ENCODE assay signal across 8 cellular contexts in genomic region chr15:55407949-55408766, GRCh38. TPM values are rescaled to one million over a fixed set of nuclear protein-coding genes. Genes with fewer than 3 reads are reported as not detected.
DNase-seq lines count a peak whose midpoint lies in the region; ATAC-seq and FAIRE-seq lines count a peak whose summit lies in the region.

TSS of gene CCPG1 (minus strand) at chr15:55408359. CDS start at chr15:55389424, 18,935 bp downstream.
A gene with protein sequence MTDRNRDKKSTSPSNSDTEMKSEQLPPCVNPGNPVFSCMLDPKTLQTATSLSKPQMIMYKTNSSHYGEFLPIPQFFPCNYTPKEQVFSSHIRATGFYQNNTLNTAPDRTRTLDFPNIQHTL (plus strand): TSS chr15:55408495. CDS start chr15:55408769, 274 bp downstream.

- H3K9ac ChIP-seq in BLaER1 treated with 17β-estradiol and CSF1 and Interleukin-3, amounts not matched to agents 10 nM and 100 nM, result peak within 1 kb of the TSS; percentile 86 to 94 (median 87)

- peak within 1 kb of the TSS; percentile 87 for H3K4me3 Mint-ChIP-seq in activated CD4-positive, alpha-beta T cell treated with anti-CD3 and anti-CD28 coated beads, Interleukin-2, amount 10 ng/mL, durations not matched to agents 7 days and 5 days

- CTCF ChIA-PET in activated CD4-positive, alpha-beta T cell treated with anti-CD3 and anti-CD28 coated beads, Interleukin-2, amount 10 ng/mL, durations not matched to agents 7 days and 5 days (lab: Charles Lee), result interaction anchor here (0.6 to 2.2 kb wide), 25 partner anchors 9 to 285 kb away, joined by 3 to 13 read pairs (median 4); partner anchors contain the start of genes PIGB and PIGBOS1

- H3K27ac Mint-ChIP-seq in activated CD4-positive, alpha-beta T cell treated with anti-CD3 and anti-CD28 coated beads, Interleukin-2, amount 10 ng/mL, durations not matched to agents 7 days and 5 days, result peak within 1 kb of the TSS; percentile 91

- no peaks in the 10 kb centered on the region for H4K20me1 ChIP-seq in BLaER1 treated with 17β-estradiol and CSF1 and Interleukin-3, amounts not matched to agents 10 nM and 100 nM

- no peaks in the 10 kb centered on the region for H3K9me3 Mint-ChIP-seq in activated CD4-positive, alpha-beta T cell treated with anti-CD3 and anti-CD28 coated beads, Interleukin-2, amount 10 ng/mL, durations not matched to agents 7 days and 5 days

- no peaks in the 10 kb centered on the region for H3K27me3 ChIP-seq in BLaER1 treated with 17β-estradiol and CSF1 and Interleukin-3, amounts not matched to agents 10 nM and 100 nM

- H3K9me3 ChIP-seq in BLaER1 treated with 17β-estradiol and CSF1 and Interleukin-3, amounts not matched to agents 10 nM and 100 nM (replicated peaks in 1 of 11), result peaks cover 0 to 4% (median 0%) of the 10 kb centered on the region in 11 experiments; a peak in 1 of 22 replicates

- H3K27ac ChIP-seq in BLaER1 treated with 17β-estradiol and CSF1 and Interleukin-3, amounts not matched to agents 10 nM and 100 nM, result peak within 1 kb of the TSS; percentile 79 to 93 (median 88)

- H3K36me3 Mint-ChIP-seq in activated CD4-positive, alpha-beta T cell treated with anti-CD3 and anti-CD28 coated beads, Interleukin-2, amount 10 ng/mL, durations not matched to agents 7 days and 5 days (ENCODE audit: low read depth), result no peaks in the 10 kb centered on the region

- peak within 1 kb of the TSS; percentile 68 to 89 (median 83) for H3K4me3 ChIP-seq in BLaER1 treated with 17β-estradiol and CSF1 and Interleukin-3, amounts not matched to agents 10 nM and 100 nM

- peak; percentile 95 for ATAC-seq in HG03457 (IDR thresholded peaks at IDR 0.05; ENCODE audit: unreplicated experiment)
- ATAC-seq in left lobe of liver, result peak; percentile 96

- no peaks in the 10 kb centered on the region for H3K27me3 Mint-ChIP-seq in activated CD4-positive, alpha-beta T cell treated with anti-CD3 and anti-CD28 coated beads, Interleukin-2, amount 10 ng/mL, durations not matched to agents 7 days and 5 days

- peaks cover 30% of the 10 kb centered on the region for H3K4me1 Mint-ChIP-seq in activated CD4-positive, alpha-beta T cell treated with anti-CD3 and anti-CD28 coated beads, Interleukin-2, amount 10 ng/mL, durations not matched to agents 7 days and 5 days

- H3K4me2 ChIP-seq in BLaER1 treated with 17β-estradiol and CSF1 and Interleukin-3, amounts not matched to agents 10 nM and 100 nM, result peak within 1 kb of the TSS; percentile 85 to 93 (median 88)

- FAIRE-seq in GM19239 (lab: Jason Lieb, UNC), result peak; percentile 84

- POLR2A ChIA-PET in activated CD4-positive, alpha-beta T cell treated with anti-CD3 and anti-CD28 coated beads, Interleukin-2, amount 10 ng/mL, durations not matched to agents 7 days and 5 days (lab: Charles Lee), result interaction anchor here (0.6 to 1.0 kb wide), 3 partner anchors 32 to 271 kb away, joined by 3 read pairs; no protein-coding TSS in a partner anchor

- peaks cover 40 to 57% (median 49%) of the 10 kb centered on the region in 10 experiments for H3K4me1 ChIP-seq in BLaER1 treated with 17β-estradiol and CSF1 and Interleukin-3, amounts not matched to agents 10 nM and 100 nM

- DNase-seq in GM19239 (ENCODE audit: insufficient read length, low spot score) (peak; percentile 82), NCI-H524 treated with DMSO at 0.1 percent for 48 hours (lab: John Stamatoyannopoulos, UW) (peak; percentile 98), dedifferentiated amniotic fluid mesenchymal stem cell (ENCODE audit: extremely low spot score) (peak; percentile 92), left lobe of liver (ENCODE audit: low spot score) (peak; percentile 95)
- DNase-seq in activated CD4-positive, alpha-beta T cell treated with anti-CD3 and anti-CD28 coated beads, Interleukin-2, amount 10 ng/mL, durations not matched to agents 7 days and 5 days, result peak; percentile 89
- DNase-seq in stimulated activated CD4-positive, alpha-beta T cell treated with anti-CD3 and anti-CD28 coated beads, Interleukin-2, amount 100 ng/mL, for 4 hours (ENCODE audit: low read depth), result peak; percentile 72

- H3K36me3 ChIP-seq in BLaER1 treated with 17β-estradiol and CSF1 and Interleukin-3, amounts not matched to agents 10 nM and 100 nM, result peaks cover 0 to 16% (median 4%) of the 10 kb centered on the region in 11 experiments; a peak in 4 of 22 replicates

RNA-seq across cellular contexts. Expression of gene CCPG1, which starts in this region (rescaled TPM):
- total RNA-seq in activated CD4-positive, alpha-beta T cell treated with anti-CD3 and anti-CD28 coated beads, Interleukin-2, amount 10 ng/mL, durations not matched to agents 7 days and 5 days, result 10 to 100 TPM; 13.0 to 13.1 TPM
- 60.2 TPM for total RNA-seq in left lobe of liver

RNA-seq across cellular contexts. Expression of the second gene that starts in this region (rescaled TPM):
- under 1 TPM in 1 of 2 experiments, not detected in 1; 0.60 TPM for total RNA-seq in activated CD4-positive, alpha-beta T cell treated with anti-CD3 and anti-CD28 coated beads, Interleukin-2, amount 10 ng/mL, durations not matched to agents 7 days and 5 days
- total RNA-seq in left lobe of liver, result 0.60 TPM

Comparison
In these comparisons a context has a peak if more than half of its experiments do, and no peak if none do; other contexts are left out.
1. Peak in every context shown above with its lines: DNase-seq, ATAC-seq, H3K4me3 ChIP-seq and H3K27ac ChIP-seq.